In genomic region chr15:35080226-35080625, GRCh38 we compare ENCODE assay signal across 25 cellular contexts. TPM values are rescaled to one million over a fixed set of nuclear protein-coding genes. Genes with fewer than 3 reads are reported as not detected.
"Had no signal": no experiment of that assay in that cellular context is flagged by ENCODE, and none has a peak within 500 bp of the region (broad histone marks: within the 10 kb centered on the region; RNA-seq: fewer than 3 reads in every experiment).

No MANE protein-coding gene starts in this region.

- H3K79me2 ChIP-seq: hepatocyte, parathyroid adenoma had no signal

- H3K4me1 ChIP-seq: esophagus squamous epithelium, gastrocnemius medialis, heart left ventricle, neural progenitor cell, parathyroid adenoma, right atrium auricular region, stomach, tibial artery had no signal

- H3K9me3 ChIP-seq: esophagus squamous epithelium, gastrocnemius medialis, heart left ventricle, right atrium auricular region, tibial artery had no signal

- H3K4me3 ChIP-seq: coronary artery, esophagus squamous epithelium, gastrocnemius medialis, heart left ventricle, hepatocyte, lung, mucosa of descending colon, neural progenitor cell, right atrium auricular region, smooth muscle cell, stomach, tibial artery had no signal

- H3K4me2 ChIP-seq: hepatocyte, neural progenitor cell, smooth muscle cell had no signal

- H2AFZ ChIP-seq: hepatocyte, neural progenitor cell, parathyroid adenoma had no signal

- H3K27ac ChIP-seq: coronary artery, esophagus squamous epithelium, gastrocnemius medialis, heart left ventricle, hepatocyte, neural progenitor cell, parathyroid adenoma, right atrium auricular region, stomach, tibial artery had no signal

- H3K36me3 ChIP-seq: esophagus squamous epithelium, gastrocnemius medialis, heart left ventricle, neural progenitor cell, right atrium auricular region, stomach, tibial artery had no signal

- H3K27me3 ChIP-seq: esophagus squamous epithelium, gastrocnemius medialis, heart left ventricle, hepatocyte, neural progenitor cell, right atrium auricular region, stomach, tibial artery had no signal

- DNase-seq: effector memory CD8-positive, alpha-beta T cell; erythroblast; esophagus squamous epithelium; foreskin fibroblast; gastrocnemius medialis; heart left ventricle; kidney; mucosa of descending colon; naive B cell; stimulated activated CD4-positive, alpha-beta T cell treated with anti-CD3 and anti-CD28 coated beads, Interleukin-2, amount 100 ng/mL, for 24 hours; stimulated activated CD4-positive, alpha-beta T cell treated with anti-CD3 and anti-CD28 coated beads, Interleukin-4, amount 100 ng/mL, for 24 hours; stimulated activated naive CD4-positive, alpha-beta T cell treated with Interleukin-2 at 50 U/mL for 16 hours; stomach; tibial artery had no signal

- H3K9ac ChIP-seq: neural progenitor cell, parathyroid adenoma had no signal

RNA-seq across cellular contexts. Expression of gene NANOGP8, which starts 4.9 kb away (rescaled TPM):
- total RNA-seq: dermis microvascular lymphatic vessel endothelial cell; gastrocnemius medialis; hepatocyte; natural killer cell treated with Interleukin-12 subunit alpha and Interleukin-12 subunit beta and Interleukin-15 and Interleukin-18, amount 100 ng/mL, for 72 hours; smooth muscle cell; stomach had no signal
- polyA plus RNA-seq: liver, lung, smooth muscle cell, stomach, urinary bladder had no signal
